9 cellular contexts compared by ENCODE assay signal in genomic region chr16:30534368-30535105, GRCh38. TPM values are rescaled to one million over a fixed set of nuclear protein-coding genes. Genes with fewer than 3 reads are reported as not detected.
A peak's percentile ranks its signal among the peaks of the same experiment; 100 is the strongest.
DNase-seq lines count a peak whose midpoint lies in the region; ATAC-seq, FAIRE-seq and TF ChIP-seq lines count a peak whose summit lies in the region.
"Had no signal": no experiment of that assay in that cellular context is flagged by ENCODE, and none has a peak within 500 bp of the region (broad histone marks: within the 10 kb centered on the region; RNA-seq: fewer than 3 reads in every experiment).

Gene ZNF747 (minus strand): TSS chr16:30534858. CDS start chr16:30534679, 179 bp downstream.

- H3K36me3 ChIP-seq in HUES48 (ENCODE audit: control insufficient read depth, insufficient read depth, low read length) (peaks cover 18% of the 10 kb centered on the region), NT2/D1 (ENCODE audit: insufficient read depth, insufficient read length, low read length) (peaks cover 40% of the 10 kb centered on the region), H1 (ENCODE audit: control insufficient read depth in 2 of 4, insufficient read depth in 4 of 4, low read length in 3 of 4) (peaks cover 0 to 8% (median 2%) of the 10 kb centered on the region in 4 experiments; a peak in 2 of 8 replicates), mesodermal cell (ENCODE audit: control insufficient read depth, insufficient read depth, low read length) (peaks cover 30% of the 10 kb centered on the region)

- FAIRE-seq in H1 (lab: Jason Lieb, UNC) = no peak
- FAIRE-seq: colon had no signal

- H3K4me1 ChIP-seq in HUES48 (ENCODE audit: control insufficient read depth, insufficient read depth, low read length) (peaks cover 6% of the 10 kb centered on the region; the same call in 1 of the 2 replicates), NT2/D1 (ENCODE audit: insufficient read depth, insufficient read length) (peaks cover 2% of the 10 kb centered on the region), H1 (replicated peaks in 1 of 4; ENCODE audit: control insufficient read depth in 3 of 4, insufficient read depth in 4 of 4, low read length in 3 of 4) (peaks cover 0 to 8% (median 3%) of the 10 kb centered on the region in 4 experiments; a peak in 3 of 7 replicates), mesodermal cell (ENCODE audit: control insufficient read depth, insufficient read depth, low read length, poor library complexity, severe bottlenecking) (peaks cover 12% of the 10 kb centered on the region)

- peak within 1 kb of the TSS; percentile 11 for H2AK5ac ChIP-seq in H1 (ENCODE audit: low read depth, low read length)

- H3K14ac ChIP-seq in H1 (ENCODE audit: insufficient read length) = no peak within 1 kb of the TSS

- H3K4ac ChIP-seq in H1 (replicated peaks; ENCODE audit: insufficient read length, low read depth, low read length) = peak within 1 kb of the TSS; percentile 78

- peak within 1 kb of the TSS; percentile 63 for H4K8ac ChIP-seq in H1 (ENCODE audit: extremely low read depth, insufficient read depth, low read length)

- H3K9ac ChIP-seq in HUES48 (ENCODE audit: low read depth, low read length) (peak within 1 kb of the TSS; percentile 95), NT2/D1 (ENCODE audit: insufficient read length, low read depth) (peak within 1 kb of the TSS; percentile 99), H1 (replicated peaks in 1 of 4; ENCODE audit: extremely low read depth in 1 of 4, low read depth in 3 of 4, low read length in 3 of 4) (peak within 1 kb of the TSS; percentile 84 to 94 (median 88))

- peaks cover 7% of the 10 kb centered on the region for H3K23me2 ChIP-seq in H1 (ENCODE audit: low read depth, low read length)

- H3K27me3 ChIP-seq in HUES48 (ENCODE audit: control insufficient read depth, insufficient read depth, low read length) (no peaks in the 10 kb centered on the region), NT2/D1 (ENCODE audit: insufficient read depth, insufficient read length) (no peaks in the 10 kb centered on the region), H1 (replicated peaks in 1 of 4; ENCODE audit: control insufficient read depth in 3 of 4, extremely low read depth in 1 of 4, insufficient read depth in 3 of 4, low read length in 3 of 4) (no peaks in the 10 kb centered on the region)

- H2AFZ ChIP-seq in H1 (ENCODE audit: low read length) = peak within 1 kb of the TSS; percentile 11; the same call in 1 of the 2 replicates

- TF ChIP-seq POLR2A in H1 (IDR thresholded peaks at IDR 0.05; ENCODE audit: control extremely low read depth in 1 of 2, low read depth in 2 of 2, low read length in 2 of 2) = peak in 1 of 2 experiments; percentile 81; a peak in 2 of 3 replicates

- no peak for TF ChIP-seq EP300 in H1 (IDR thresholded peaks at IDR 0.05; ENCODE audit: borderline replicate concordance in 1 of 2, low read depth in 2 of 2, low read length in 2 of 2)

- DNase-seq in NT2/D1 (ENCODE audit: low read depth, low spot score) (peak; percentile 77), H1 (ENCODE audit: low read depth in 1 of 2, low spot score in 2 of 2) (peak; percentile 70 to 91)
- DNase-seq in activated CD8-positive, alpha-beta memory T cell treated with anti-CD3 and anti-CD28 coated beads, Interleukin-2, amount 50 U/mL, for 1 hour (ENCODE audit: extremely low read depth) = peak; percentile 80
- peak; percentile 76 for DNase-seq in stimulated activated CD8-positive, alpha-beta memory T cell treated with anti-CD3 and anti-CD28 coated beads, Interleukin-15, amount 100 ng/mL, for 24 hours (ENCODE audit: low read depth)

- peak within 1 kb of the TSS; percentile 94 for H3K56ac ChIP-seq in H1 (replicated peaks; ENCODE audit: insufficient read length, low read depth, low read length)

- no peaks in the 10 kb centered on the region for H3K9me3 ChIP-seq in HUES48 (ENCODE audit: control insufficient read depth, insufficient read depth, low read length)
- H3K9me3 ChIP-seq in NT2/D1 (ENCODE audit: insufficient read depth, low read length) = no peaks in the 10 kb centered on the region
- H3K9me3 ChIP-seq in H1 (ENCODE audit: insufficient read depth in 2 of 2, low read depth in 1 of 2, low read length in 1 of 2) = no peaks in the 10 kb centered on the region
- no peaks in the 10 kb centered on the region for H3K9me3 ChIP-seq in mesodermal cell (ENCODE audit: control insufficient read depth, low read length)

- POLR2A ChIA-PET in H1 (lab: Charles Lee; ENCODE audit: partially characterized antibody) = interaction anchor here (0.6 to 5.3 kb wide), 28 partner anchors 9 to 180 kb away, joined by 3 to 121 read pairs (median 7); partner anchors contain the start of genes CD2BP2, DCTPP1, SEPHS2 and ZNF688

- H3K4me3 ChIP-seq in HUES48 (ENCODE audit: low read depth, low read length) (peak within 1 kb of the TSS; percentile 72), NT2/D1 (ENCODE audit: insufficient read length, low read depth) (peak within 1 kb of the TSS; percentile 85), H1 (ENCODE audit: extremely low read depth in 1 of 4, insufficient read depth in 2 of 4, low read depth in 3 of 4, low read length in 4 of 4) (peak within 1 kb of the TSS; percentile 61 to 85 (median 70)), mesodermal cell (ENCODE audit: extremely low read depth, insufficient read depth, low read length, poor library complexity, severe bottlenecking) (peak within 1 kb of the TSS; percentile 56)

- no peak within 1 kb of the TSS for H3K23ac ChIP-seq in H1 (ENCODE audit: insufficient read length)

- peaks cover 0 to 4% of the 10 kb centered on the region in 2 experiments; a peak in 1 of 4 replicates for H3K79me2 ChIP-seq in H1 (ENCODE audit: control insufficient read depth in 1 of 2, insufficient read depth in 2 of 2, low read length in 2 of 2)

- TF ChIP-seq RAD21 in H1 (IDR thresholded peaks at IDR 0.05 in 1 of 2, conservative IDR thresholded peaks at IDR 0.05 in 1 of 2; ENCODE audit: low read depth in 2 of 2, low read length in 2 of 2) = 0 out of 4 replicates have a peak, but pooled peaks of 1 of the 2 experiments have one; percentile 9

- ATAC-seq in GM19395 (IDR thresholded peaks at IDR 0.05; ENCODE audit: unreplicated experiment) = peak; percentile 59

- peak within 1 kb of the TSS; percentile 84 for H4K5ac ChIP-seq in H1 (ENCODE audit: insufficient read length, low read depth, low read length)

- H4K91ac ChIP-seq in H1 (replicated peaks; ENCODE audit: insufficient read length, low read length) = peak within 1 kb of the TSS; percentile 85

- peak within 1 kb of the TSS; percentile 17 for H2BK120ac ChIP-seq in H1 (replicated peaks; ENCODE audit: low read depth, low read length)

- H3K27ac ChIP-seq in C4-2B (peak within 1 kb of the TSS; percentile 93), HUES48 (ENCODE audit: low read depth, low read length) (peak within 1 kb of the TSS; percentile 98), H1 (ENCODE audit: low read depth, low read length) (peak within 1 kb of the TSS; percentile 94), mesodermal cell (ENCODE audit: low read depth, low read length, severe bottlenecking) (peak within 1 kb of the TSS; percentile 54)

- peak within 1 kb of the TSS; percentile 85 for H2BK12ac ChIP-seq in H1 (ENCODE audit: low read depth, low read length)

- 0 out of 2 replicates have a peak within 1 kb of the TSS, but pooled peaks have one; percentile 83 for H2BK15ac ChIP-seq in H1 (ENCODE audit: low read length)

- TF ChIP-seq CTCF in C4-2B (conservative IDR thresholded peaks at IDR 0.05) = no peak
- no peak for TF ChIP-seq CTCF in H1 (IDR thresholded peaks at IDR 0.05; ENCODE audit: control extremely low read depth in 1 of 3, insufficient read depth in 1 of 3, low read depth in 1 of 3, low read length in 3 of 3)

- H3K79me1 ChIP-seq in H1 (ENCODE audit: low read depth, low read length) = peaks cover 2% of the 10 kb centered on the region

- peak within 1 kb of the TSS; percentile 95 for H3K18ac ChIP-seq in H1 (ENCODE audit: extremely low read depth, low read length)

- peak within 1 kb of the TSS; percentile 58 to 86 for H3K4me2 ChIP-seq in H1 (ENCODE audit: insufficient read depth in 1 of 2, low read depth in 2 of 2, low read length in 2 of 2)

- CTCF ChIA-PET in H1 (lab: Charles Lee; ENCODE audit: partially characterized antibody) = interaction anchor here (0.8 to 4.4 kb wide), 21 partner anchors 10 to 125 kb away, joined by 3 to 28 read pairs (median 6); partner anchors contain the start of genes DCTPP1, ZNF689 and ZNF764

- WGBS in H1 (ENCODE audit: extremely low coverage in 1 of 2, insufficient coverage in 1 of 2, insufficient read length in 1 of 2, insufficient replicate concordance in 2 of 2, low coverage in 1 of 2, low lambda C conversion rate in 2 of 2, missing lambda C conversion rate in 1 of 2), 2 experiments = 2% methylated on average over 60 of the region's 70 CpGs; no CpG with 5 or more reads in 1 of the 2 experiments
- 1% methylated on average over 59 to 70 of the region's 70 CpGs for WGBS in mesodermal cell (ENCODE audit: insufficient coverage in 2 of 2), 2 experiments

- peaks cover 0 to 5% of the 10 kb centered on the region in 2 experiments for H4K20me1 ChIP-seq in H1 (replicated peaks in 1 of 2; ENCODE audit: control insufficient read depth in 1 of 2, insufficient read depth in 2 of 2, low read length in 2 of 2)

- no peak within 1 kb of the TSS for H2BK20ac ChIP-seq in H1 (ENCODE audit: low read length)

- peak within 1 kb of the TSS; percentile 94 for H2BK5ac ChIP-seq in H1 (ENCODE audit: low read depth, low read length)

TF ChIP-seq in H1, 55 proteins besides CTCF, POLR2A, EP300 and RAD21 (continues in another document):
- TF ChIP-seq SIX5 (IDR thresholded peaks at IDR 0.05; ENCODE audit: low read depth, low read length) (peak; percentile 45; the same call in 1 of the 2 replicates), ZNF274 (IDR thresholded peaks at IDR 0.05; ENCODE audit: borderline replicate concordance, extremely low read depth, low read length) (no peak), RNF2 (IDR thresholded peaks at IDR 0.05; ENCODE audit: borderline replicate concordance, low read depth, low read length, missing control alignments, poor library complexity, severe bottlenecking) (no peak), ASH2L (IDR thresholded peaks at IDR 0.05; ENCODE audit: low read length) (peak; percentile 93)

RNA-seq across cellular contexts. Expression of gene ZNF747, which starts in this region (rescaled TPM):
- total RNA-seq in H1 (2021; fragmentation: NEBNext Ultra II Directional; extraction: Animal tissue kit (Norgen Biotek cat#: 25700)) = 10.3 and 12.0 TPM in 2 replicates
- polyA plus RNA-seq in H1 (2011; rRNA removed) = 9.9 and 10.7 TPM in 2 replicates
- polyA plus RNA-seq in H1 (2011; cell fraction: cytosol; rRNA removed) = 8.8 TPM
- 7.6 TPM for polyA plus RNA-seq in H1 (2011; cell fraction: nucleus; rRNA removed)
- polyA plus RNA-seq in H1 (2012, experiment 1 of 2) = 5.0 to 6.3 TPM (median 5.5 TPM) in 4 replicates
- polyA plus RNA-seq in H1 (2012, experiment 2 of 2) = 7.7 TPM
- 5.0 TPM for polyA plus RNA-seq in H1 (2013, experiment 1 of 2)
- 5.1 TPM for polyA plus RNA-seq in H1 (2013, experiment 2 of 2)
- polyA minus RNA-seq in H1 (2011; rRNA and poly(A)+ RNA removed) = 6.0 and 6.5 TPM in 2 replicates
- polyA minus RNA-seq in H1 (2011; cell fraction: cytosol; rRNA and poly(A)+ RNA removed) = 6.8 TPM
- polyA minus RNA-seq in H1 (2011; cell fraction: nucleus; rRNA and poly(A)+ RNA removed) = 11.6 TPM
- polyA plus RNA-seq in mesodermal cell (2013, experiment 1 of 2) = 4.9 TPM
- 4.4 TPM for polyA plus RNA-seq in mesodermal cell (2013, experiment 2 of 2)

Comparison
In these comparisons a context has a peak if more than half of its experiments do, and no peak if none do; other contexts are left out.
1. Peak in every context shown above with its lines: DNase-seq, ATAC-seq, H3K4me3 ChIP-seq and H3K27ac ChIP-seq.